18 cellular contexts compared by ENCODE assay signal in genomic region chr4:31341601-31342375, GRCh38.
"Had no signal": no experiment of that assay in that cellular context is flagged by ENCODE, and none has a peak within 500 bp of the region (broad histone marks: within the 10 kb centered on the region; RNA-seq: fewer than 3 reads in every experiment).

No MANE protein-coding gene starts in this region.

- H3K27ac ChIP-seq: ascending aorta, coronary artery, gastroesophageal sphincter, heart left ventricle, left ventricle myocardium inferior, transverse colon, vagina had no signal

- DNase-seq: activated CD4-positive, alpha-beta T cell treated with anti-CD3 and anti-CD28 coated beads, Interleukin-2, amount 10 ng/mL, durations not matched to agents 7 days and 5 days; activated CD8-positive, alpha-beta T cell treated with anti-CD3 and anti-CD28 coated beads, Interleukin-2, amount 10 ng/mL, durations not matched to agents 7 days and 5 days; activated naive CD4-positive, alpha-beta T cell treated with anti-CD3 and anti-CD28 coated beads for 36 hours; activated T-cell treated with anti-CD3 and anti-CD28 coated beads, Interleukin-2, amount 50 U/mL, for 24 hours; heart left ventricle; left ventricle myocardium inferior; naive thymus-derived CD8-positive, alpha-beta T cell; posterior cingulate gyrus; stimulated activated CD4-positive, alpha-beta T cell treated with anti-CD3 and anti-CD28 coated beads, Interleukin-12 subunit alpha, Interleukin-12 subunit beta, amount 100 ng/mL, for 4 hours; stimulated activated CD4-positive, alpha-beta T cell treated with anti-CD3 and anti-CD28 coated beads, Interleukin-1b, Interleukin-23, amount 100 ng/mL, for 48 hours; stimulated activated naive CD8-positive, alpha-beta T cell treated with anti-CD3 and anti-CD28 coated beads, Interleukin-15, Interleukin-2, amounts not matched to agents 100 U/mL and 50 U/mL, for 24 hours; transverse colon had no signal

- H3K27me3 ChIP-seq: ascending aorta, gastroesophageal sphincter, heart left ventricle, transverse colon, vagina had no signal

- H3K4me1 ChIP-seq: ascending aorta, gastroesophageal sphincter, heart left ventricle, left ventricle myocardium inferior had no signal

- H3K4me3 Mint-ChIP-seq: activated CD4-positive, alpha-beta T cell treated with anti-CD3 and anti-CD28 coated beads, Interleukin-2, amount 10 ng/mL, durations not matched to agents 7 days and 5 days; activated CD8-positive, alpha-beta T cell treated with anti-CD3 and anti-CD28 coated beads, Interleukin-2, amount 10 ng/mL, durations not matched to agents 7 days and 5 days; activated naive CD4-positive, alpha-beta T cell treated with anti-CD3 and anti-CD28 coated beads for 36 hours; activated T-cell treated with anti-CD3 and anti-CD28 coated beads, Interleukin-2, amount 50 U/mL, for 24 hours; memory B cell; naive thymus-derived CD8-positive, alpha-beta T cell; T-helper 2 cell treated with Interferon-gamma antibody and Interleukin-4, amounts not matched to agents 5 μg/mL and 100 μg/mL, for 36 hours had no signal

- H3K4me3 ChIP-seq: ascending aorta, coronary artery, gastroesophageal sphincter, heart left ventricle, left ventricle myocardium inferior, transverse colon, vagina had no signal

- H3K27me3 Mint-ChIP-seq: activated CD4-positive, alpha-beta T cell treated with anti-CD3 and anti-CD28 coated beads, Interleukin-2, amount 10 ng/mL, durations not matched to agents 7 days and 5 days; activated T-cell treated with anti-CD3 and anti-CD28 coated beads, Interleukin-2, amount 50 U/mL, for 24 hours; memory B cell; naive thymus-derived CD8-positive, alpha-beta T cell had no signal

- H3K36me3 Mint-ChIP-seq: memory B cell had no signal

- H3K36me3 ChIP-seq: ascending aorta, gastroesophageal sphincter, heart left ventricle, left ventricle myocardium inferior, transverse colon, vagina had no signal

- H3K4me1 Mint-ChIP-seq: activated CD4-positive, alpha-beta T cell treated with anti-CD3 and anti-CD28 coated beads, Interleukin-2, amount 10 ng/mL, durations not matched to agents 7 days and 5 days; memory B cell; naive thymus-derived CD8-positive, alpha-beta T cell had no signal

- H3K9me3 ChIP-seq: gastroesophageal sphincter had no signal

- H3K27ac Mint-ChIP-seq: activated CD4-positive, alpha-beta T cell treated with anti-CD3 and anti-CD28 coated beads, Interleukin-2, amount 10 ng/mL, durations not matched to agents 7 days and 5 days; activated CD8-positive, alpha-beta T cell treated with anti-CD3 and anti-CD28 coated beads, Interleukin-2, amount 10 ng/mL, durations not matched to agents 7 days and 5 days; activated naive CD4-positive, alpha-beta T cell treated with anti-CD3 and anti-CD28 coated beads for 36 hours; activated T-cell treated with anti-CD3 and anti-CD28 coated beads, Interleukin-2, amount 50 U/mL, for 24 hours; memory B cell; naive thymus-derived CD8-positive, alpha-beta T cell; T-helper 2 cell treated with Interferon-gamma antibody and Interleukin-4, amounts not matched to agents 5 μg/mL and 100 μg/mL, for 36 hours had no signal

- ATAC-seq: activated CD8-positive, alpha-beta T cell treated with anti-CD3 and anti-CD28 coated beads, Interleukin-2, amount 10 ng/mL, durations not matched to agents 7 days and 5 days; gastroesophageal sphincter; heart left ventricle; naive thymus-derived CD8-positive, alpha-beta T cell; stimulated activated naive CD8-positive, alpha-beta T cell treated with anti-CD3 and anti-CD28 coated beads, Interleukin-15, Interleukin-2, amounts not matched to agents 100 U/mL and 50 U/mL, for 24 hours had no signal
